ENCODE assay signal across 8 cellular contexts in the genomic region with DNA sequence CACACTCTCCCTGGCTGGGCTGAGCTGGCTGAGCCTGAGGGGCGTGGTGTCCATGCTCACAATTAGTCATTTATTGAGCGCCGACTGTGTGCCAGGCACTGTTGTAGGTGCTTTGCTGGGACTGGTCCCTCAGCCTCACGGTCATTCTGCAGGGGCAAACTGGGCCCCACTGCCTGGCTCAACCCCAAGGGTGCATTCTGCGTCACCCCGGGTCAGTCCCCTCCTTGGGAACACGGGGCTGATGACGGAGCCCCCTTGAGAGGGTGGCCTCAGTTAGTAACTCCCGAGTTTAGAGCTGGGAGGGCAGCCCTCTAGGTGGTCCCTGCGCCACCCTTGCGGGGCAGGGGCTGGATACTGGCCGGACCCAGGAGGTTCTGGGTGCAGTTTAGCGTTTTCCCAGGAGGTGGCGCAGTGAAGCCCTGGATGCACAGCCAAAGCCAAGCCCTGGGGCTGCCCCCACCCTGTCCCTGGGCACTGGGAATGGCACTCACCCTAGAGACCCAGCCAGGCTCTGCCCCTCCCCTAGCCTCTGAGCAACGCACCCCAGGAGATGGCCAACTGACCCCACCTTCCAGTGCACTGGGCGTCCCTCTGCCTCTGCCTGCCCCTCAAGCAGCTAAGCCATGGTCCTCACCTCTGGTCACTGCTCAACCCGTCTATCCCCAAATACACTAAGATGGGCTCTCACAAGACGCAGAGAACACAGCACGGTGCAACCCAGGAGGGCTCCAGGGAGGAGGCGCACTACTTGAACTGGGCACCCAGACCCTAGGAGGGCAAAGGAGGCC.
DNase-seq lines count a peak whose midpoint lies in the region; ATAC-seq and TF ChIP-seq lines count a peak whose summit lies in the region.

No MANE protein-coding gene starts in this region.

- H3K27ac ChIP-seq in OCI-LY1 (ENCODE audit: low read depth, low read length, poor library complexity, severe bottlenecking): no peak overlapping the region
- peak overlapping the region; percentile 86 for H3K27ac ChIP-seq in rectal smooth muscle tissue (ENCODE audit: low read depth, low read length)

- peak; percentile 78 for TF ChIP-seq CTCF in OCI-LY1 (IDR thresholded peaks at IDR 0.05; ENCODE audit: low read length)

- no peak overlapping the region for H2AFZ ChIP-seq in OCI-LY1 (ENCODE audit: low read length)

- no peak overlapping the region for H3K4me2 ChIP-seq in OCI-LY1 (ENCODE audit: low read length)

- H3K36me3 ChIP-seq in OCI-LY1 (ENCODE audit: insufficient read depth, low read length): no peaks in the 10 kb centered on the region
- no peaks in the 10 kb centered on the region for H3K36me3 ChIP-seq in rectal smooth muscle tissue (ENCODE audit: control insufficient read depth, insufficient read depth, low read length)

- no peaks in the 10 kb centered on the region for H3K79me2 ChIP-seq in OCI-LY1 (ENCODE audit: insufficient read depth, low read length)

- H3K9ac ChIP-seq in OCI-LY1 (ENCODE audit: low read length) (no peak overlapping the region), rectal smooth muscle tissue (ENCODE audit: low read length) (no peak overlapping the region)

- H4K20me1 ChIP-seq in OCI-LY1 (ENCODE audit: insufficient read depth, low read length): no peaks in the 10 kb centered on the region

- ATAC-seq in HG02571 (IDR thresholded peaks at IDR 0.05; ENCODE audit: unreplicated experiment): no peak
- no peak for ATAC-seq in GM18861 (IDR thresholded peaks at IDR 0.05; ENCODE audit: unreplicated experiment)

- H3K4me1 ChIP-seq in OCI-LY1 (ENCODE audit: insufficient read depth, low read length, severe bottlenecking) (no peaks in the 10 kb centered on the region), rectal smooth muscle tissue (ENCODE audit: control insufficient read depth, insufficient read depth, low read length) (peaks cover 35% of the 10 kb centered on the region)

- H3K9me2 ChIP-seq in OCI-LY1 (ENCODE audit: low read depth, low read length): no peaks in the 10 kb centered on the region

- DNase-seq in NCI-H1436 (lab: John Stamatoyannopoulos, UW) (peak; percentile 35), NCI-H1436 treated with DMSO at 0.1 percent for 48 hours (lab: John Stamatoyannopoulos, UW) (no peak), foreskin melanocyte (peak; percentile 10)
- peak; percentile 8 to 22 for DNase-seq in activated T-helper 1 cell treated with anti-CD3 and anti-CD28 coated beads, Interleukin-2, amount 50 U/mL, for 16 hours (ENCODE audit: low read depth in 1 of 2, low spot score in 1 of 2)

- H3K27me3 ChIP-seq in OCI-LY1 (ENCODE audit: insufficient read depth, low read length) (no peaks in the 10 kb centered on the region; the same call in 1 of the 2 replicates), rectal smooth muscle tissue (ENCODE audit: control insufficient read depth, insufficient read depth, low read length) (no peaks in the 10 kb centered on the region)

- H3F3A ChIP-seq in OCI-LY1 (ENCODE audit: insufficient read depth, low read length): no peaks in the 10 kb centered on the region

- H3K4me3 ChIP-seq in OCI-LY1 (ENCODE audit: low read depth, low read length, poor library complexity, severe bottlenecking): no peak overlapping the region
- H3K4me3 ChIP-seq in rectal smooth muscle tissue (ENCODE audit: low read length): peak overlapping the region; percentile 26

- H3K9me3 ChIP-seq in OCI-LY1 (ENCODE audit: low read length): no peaks in the 10 kb centered on the region
